26 cellular contexts compared by ENCODE assay signal in genomic region chr14:104782823-104783170, GRCh38.
"Had no signal": no experiment of that assay in that cellular context is flagged by ENCODE, and none has a peak within 500 bp of the region (broad histone marks: within the 10 kb centered on the region; RNA-seq: fewer than 3 reads in every experiment).

No MANE protein-coding gene starts in this region.

- ATAC-seq: gastrocnemius medialis; heart left ventricle; left lobe of liver; mucosa of descending colon; natural killer cell treated with Interleukin-12 subunit alpha and Interleukin-12 subunit beta and Interleukin-15 and Interleukin-18, amount 100 ng/mL, for 72 hours; psoas muscle; right lobe of liver; stimulated activated naive CD8-positive, alpha-beta T cell treated with anti-CD3 and anti-CD28 coated beads, Interleukin-15, Interleukin-2, amounts not matched to agents 100 U/mL and 50 U/mL, for 24 hours had no signal

- DNase-seq: foreskin fibroblast; gastrocnemius medialis; heart left ventricle; kidney; mucosa of descending colon; naive B cell; nucleus accumbens; ovary; posterior cingulate gyrus; psoas muscle; right lobe of liver; small intestine; stimulated activated CD4-positive, alpha-beta T cell treated with anti-CD3 and anti-CD28 coated beads, Interleukin-15, amount 100 ng/mL, for 24 hours; stimulated activated CD4-positive, alpha-beta T cell treated with anti-CD3 and anti-CD28 coated beads, Interleukin-2, amount 100 ng/mL, for 48 hours; stimulated activated CD8-positive, alpha-beta memory T cell treated with anti-CD3 and anti-CD28 coated beads, Interleukin-4, amount 100 ng/mL, for 48 hours; stimulated activated naive CD8-positive, alpha-beta T cell treated with anti-CD3 and anti-CD28 coated beads, Interleukin-15, Interleukin-2, amounts not matched to agents 100 U/mL and 50 U/mL, for 24 hours; testis; tibial artery had no signal

- H3K27ac ChIP-seq: coronary artery, epithelial cell of prostate, gastrocnemius medialis, heart left ventricle, hepatocyte, ovary, psoas muscle, right lobe of liver, testis, tibial artery had no signal

- H3K9me3 Mint-ChIP-seq: memory B cell; naive B cell; natural killer cell treated with Interleukin-12 subunit alpha and Interleukin-12 subunit beta and Interleukin-15 and Interleukin-18, amount 100 ng/mL, for 72 hours; neural crest cell; type B pancreatic cell had no signal

- H3K27me3 Mint-ChIP-seq: memory B cell; naive B cell; natural killer cell treated with Interleukin-12 subunit alpha and Interleukin-12 subunit beta and Interleukin-15 and Interleukin-18, amount 100 ng/mL, for 72 hours; type B pancreatic cell had no signal

- H3K4me1 Mint-ChIP-seq: memory B cell, neural crest cell had no signal

- H3K27ac Mint-ChIP-seq: memory B cell; natural killer cell treated with Interleukin-12 subunit alpha and Interleukin-12 subunit beta and Interleukin-15 and Interleukin-18, amount 100 ng/mL, for 72 hours; type B pancreatic cell had no signal

- H3K36me3 Mint-ChIP-seq: memory B cell; naive B cell; natural killer cell treated with Interleukin-12 subunit alpha and Interleukin-12 subunit beta and Interleukin-15 and Interleukin-18, amount 100 ng/mL, for 72 hours; type B pancreatic cell had no signal

- H3K4me3 Mint-ChIP-seq: memory B cell; naive B cell; natural killer cell treated with Interleukin-12 subunit alpha and Interleukin-12 subunit beta and Interleukin-15 and Interleukin-18, amount 100 ng/mL, for 72 hours; neural crest cell; type B pancreatic cell had no signal
